12 cellular contexts compared by ENCODE assay signal in genomic region chr17:67836205-67836987, GRCh38. TPM values are rescaled to one million over a fixed set of nuclear protein-coding genes. Genes with fewer than 3 reads are reported as not detected.
DNase-seq lines count a peak whose midpoint lies in the region; ATAC-seq, FAIRE-seq and TF ChIP-seq lines count a peak whose summit lies in the region.
"Had no signal": no experiment of that assay in that cellular context is flagged by ENCODE, and none has a peak within 500 bp of the region (broad histone marks: within the 10 kb centered on the region; RNA-seq: fewer than 3 reads in every experiment).

No MANE protein-coding gene starts in this region.

- CTCF ChIA-PET in CD4-positive, alpha-beta memory T cell (lab: Charles Lee; ENCODE audit: partially characterized antibody): interaction anchor here (0.9 kb wide), 1 partner anchor 12 kb away, joined by 3 read pairs; the partner anchor contains the start of gene BPTF
- CTCF ChIA-PET in K562 (lab: Yijun Ruan, JAX; ENCODE audit: low intra/inter-chr PET ratio): no interaction called here

- no peak for TF ChIP-seq EP300 in K562 (IDR thresholded peaks at IDR 0.05; ENCODE audit: low read length)

- no peaks in the 10 kb centered on the region; the same call in 1 of the 2 replicates for H4K20me1 ChIP-seq in K562 (replicated peaks; ENCODE audit: control insufficient read depth, insufficient read depth, low read length)

- no peaks in the 10 kb centered on the region for H3K27me3 Mint-ChIP-seq in CD4-positive, alpha-beta memory T cell
- H3K27me3 Mint-ChIP-seq in nephron progenitor cell (ENCODE audit: low read depth, poor library complexity): no peaks in the 10 kb centered on the region

- H3K4me2 ChIP-seq in K562 (ENCODE audit: insufficient read depth, low read length): no peak overlapping the region

- H3K36me3 ChIP-seq in CD4-positive, alpha-beta memory T cell (ENCODE audit: insufficient read depth, low read length): no peaks in the 10 kb centered on the region
- H3K36me3 ChIP-seq in K562 (ENCODE audit: control insufficient read depth, insufficient read depth, low read length) (peaks cover 2% of the 10 kb centered on the region; the same call in 1 of the 3 replicates), tibial artery (no peaks in the 10 kb centered on the region)

- TF ChIP-seq CTCF in K562 (IDR thresholded peaks at IDR 0.05 in 2 of 3, conservative IDR thresholded peaks at IDR 0.05 in 1 of 3; ENCODE audit: insufficient read depth in 2 of 3, low read depth in 1 of 3, low read length in 3 of 3) (no peak), nephron progenitor cell (IDR thresholded peaks at IDR 0.05) (no peak), tibial artery (IDR thresholded peaks at IDR 0.05) (no peak)

- POLR2A ChIA-PET in CD4-positive, alpha-beta memory T cell (lab: Charles Lee; ENCODE audit: partially characterized antibody): no interaction called here
- POLR2A ChIA-PET in K562 (lab: Yijun Ruan, JAX): interaction anchor here (2.2 kb wide), 1 partner anchor 9 kb away, joined by 9 read pairs; no protein-coding TSS in a partner anchor

- H3K4me1 ChIP-seq in CD4-positive, alpha-beta memory T cell (ENCODE audit: insufficient read depth, low read length): peaks cover 79% of the 10 kb centered on the region
- H3K4me1 ChIP-seq in K562 (replicated peaks in 1 of 2; ENCODE audit: control insufficient read depth in 2 of 2, insufficient read depth in 2 of 2, low read length in 2 of 2) (no peaks in the 10 kb centered on the region; a peak in 1 of 5 replicates), tibial artery (peaks cover 0 to 52% (median 4%) of the 10 kb centered on the region in 4 donors)

- intact Hi-C loops in CD4-positive, alpha-beta memory T cell (cut with micrococcal nuclease): no loop called here
- intact Hi-C loops in K562 (cut with micrococcal nuclease): loop anchor here (10.0 kb wide), 1 partner anchor 178 kb away; no protein-coding TSS in a partner anchor
- intact Hi-C loops in tibial artery (cut with DNase I; ENCODE audit: low total_unique reads): no loop called here

- 62% methylated on average over 4 of the region's 4 CpGs for WGBS in K562 (ENCODE audit: insufficient coverage, low coverage, missing lambda C conversion rate)

- H3K4me1 Mint-ChIP-seq in CD4-positive, alpha-beta memory T cell: peaks cover 51 to 76% (median 64%) of the 10 kb centered on the region in 4 donors
- peaks cover 3% of the 10 kb centered on the region for H3K4me1 Mint-ChIP-seq in nephron progenitor cell

- H3K9me3 ChIP-seq in CD4-positive, alpha-beta memory T cell (ENCODE audit: control insufficient read depth in 1 of 2, low read length in 2 of 2): no peaks in the 10 kb centered on the region
- H3K9me3 ChIP-seq in K562 (replicated peaks; ENCODE audit: control insufficient read depth, insufficient read depth, low read depth, low read length) (no peaks in the 10 kb centered on the region), tibial artery (no peaks in the 10 kb centered on the region)

- H3K27ac Mint-ChIP-seq in CD4-positive, alpha-beta memory T cell: peak overlapping the region in 5 of 7 donors; percentile 16 to 70 (median 53)
- H3K27ac Mint-ChIP-seq in nephron progenitor cell: peak overlapping the region; percentile 87

- H3K27me3 ChIP-seq in CD4-positive, alpha-beta memory T cell (ENCODE audit: insufficient read depth, low read length): no peaks in the 10 kb centered on the region
- H3K27me3 ChIP-seq in K562 (ENCODE audit: control insufficient read depth in 2 of 2, insufficient read depth in 2 of 2, low read length in 2 of 2) (no peaks in the 10 kb centered on the region), tibial artery (no peaks in the 10 kb centered on the region)

- no peak overlapping the region for H3K9ac ChIP-seq in K562 (ENCODE audit: insufficient read depth in 1 of 2, low read depth in 2 of 2, low read length in 2 of 2)

- ATAC-seq in HG02610 (IDR thresholded peaks at IDR 0.05; ENCODE audit: unreplicated experiment) (peak; percentile 60), K562 (no peak), GM18861 (IDR thresholded peaks at IDR 0.05; ENCODE audit: unreplicated experiment) (no peak)

- H2AFZ ChIP-seq in K562 (ENCODE audit: low read depth, low read length): no peak overlapping the region

- H3K4me3 Mint-ChIP-seq in CD4-positive, alpha-beta memory T cell: peak overlapping the region in 7 of 8 donors; percentile 33 to 62 (median 47)
- no peak overlapping the region for H3K4me3 Mint-ChIP-seq in nephron progenitor cell

- H3K4me3 ChIP-seq in CD4-positive, alpha-beta memory T cell (ENCODE audit: low read length in 2 of 2): no peak overlapping the region
- H3K4me3 ChIP-seq in K562 (no peak overlapping the region), tibial artery (no peak overlapping the region)

- TF ChIP-seq POLR2A in K562 (conservative IDR thresholded peaks at IDR 0.05): no peak

- no peak for TF ChIP-seq RAD21 in K562 (CRISPR knock-in tag; conservative IDR thresholded peaks at IDR 0.05 in 1 of 2, IDR thresholded peaks at IDR 0.05 in 1 of 2)

- TSS peak; percentile 11 for BruUV-seq in K562 (replicated peaks; lab: Mats Ljungman, UMichigan)

- DNase-seq in CD4-positive, alpha-beta memory T cell: no peak
- DNase-seq in K562 (ENCODE audit: extremely low read depth in 1 of 4, low spot score in 3 of 4) (no peak), nephron progenitor cell (no peak), tibial artery (no peak), cerebellar nuclear complex (lab: John Stamatoyannopoulos, UW) (no peak)
- DNase-seq: anterior cingulate cortex; DMS79 treated with DMSO at 0.1 percent for 48 hours; KG1; NCI-H345; stimulated activated CD4-positive, alpha-beta T cell treated with anti-CD3 and anti-CD28 coated beads, Interleukin-4, amount 100 ng/mL, for 24 hours had no signal

- no peak overlapping the region for H3K27ac ChIP-seq in CD4-positive, alpha-beta memory T cell (ENCODE audit: low read depth, low read length)
- no peak overlapping the region for H3K27ac ChIP-seq in K562 (ENCODE audit: extremely low read depth, low read depth, low read length)
- H3K27ac ChIP-seq in tibial artery: no peak overlapping the region

- FAIRE-seq in K562 (lab: Jason Lieb, UNC): no peak

- H3K79me2 ChIP-seq in K562 (ENCODE audit: control insufficient read depth, insufficient read depth, low read length): peaks cover 91% of the 10 kb centered on the region

- peaks cover 0 to 8% of the 10 kb centered on the region in 2 donors for H3K36me3 Mint-ChIP-seq in CD4-positive, alpha-beta memory T cell
- H3K36me3 Mint-ChIP-seq in nephron progenitor cell (ENCODE audit: low read depth): peaks cover 56% of the 10 kb centered on the region

- no peaks in the 10 kb centered on the region for H3K9me3 Mint-ChIP-seq in CD4-positive, alpha-beta memory T cell
- no peaks in the 10 kb centered on the region for H3K9me3 Mint-ChIP-seq in nephron progenitor cell

- in situ Hi-C loops in K562 (cut with MboI): no loop called here

- no peaks in the 10 kb centered on the region for H3K9me1 ChIP-seq in K562 (ENCODE audit: control insufficient read depth, insufficient read depth, low read length)

TF ChIP-seq in K562, 482 proteins besides CTCF, POLR2A, EP300 and RAD21 (continues in another document):
- TF ChIP-seq ETS1 (conservative IDR thresholded peaks at IDR 0.05; ENCODE audit: control insufficient read depth, low read depth, low read length) (no peak), GATAD2B (IDR thresholded peaks at IDR 0.05; ENCODE audit: borderline replicate concordance) (no peak), EGR1 (conservative IDR thresholded peaks at IDR 0.05) (no peak), KAT2B (IDR thresholded peaks at IDR 0.05; ENCODE audit: low read depth, low read length) (no peak), ZNF707 (CRISPR knock-in tag; conservative IDR thresholded peaks at IDR 0.05) (no peak)

RNA-seq across cellular contexts. Expression of gene BPTF, which starts 11.1 kb away (rescaled TPM):
- 100 to 1,000 TPM; 182 to 187 TPM for total RNA-seq in CD4-positive, alpha-beta memory T cell
- polyA plus RNA-seq in CD4-positive, alpha-beta memory T cell: 10 to 100 TPM in 1 of 2 donors, 1 to 10 TPM in 1; 2.4 to 29.6 TPM
- 100 and 315 TPM in 2 replicates for total RNA-seq in K562 (2011; cell fraction: chromatin; rRNA removed; ENCODE audit: low replicate concordance)
- total RNA-seq in K562 (2011; cell fraction: nucleolus; rRNA removed): 41.5 and 54.1 TPM in 2 replicates
- 81.4 and 104 TPM in 2 replicates for total RNA-seq in K562 (2011; cell fraction: nucleoplasm; rRNA removed)
- total RNA-seq in K562 (2014; rRNA removed) (21.8 and 26.7 TPM in 2 replicates), K562 (2014; rRNA removed; fragmentation: Illumina TruSeq; extraction: Trizol) (37.8 TPM in 2 replicates), K562 (2015; rRNA removed; fragmentation: Illumina TruSeq; extraction: Trizol) (41.6 and 43.7 TPM in 2 replicates), K562 (2021) (42.1 and 52.1 TPM in 2 replicates)
- polyA plus RNA-seq in K562 (2011; rRNA removed) (26.9 and 34.7 TPM in 2 replicates), K562 (2014; fragmentation: Illumina TruSeq; extraction: Trizol) (39.4 and 45.7 TPM in 2 replicates), K562 (2014; fragmentation: Nextera tagmentation; extraction: Ambion mirVana) (10 to 100 TPM; 12.5 to 25.3 TPM), K562 (2014; rRNA removed) (16.6 and 20.5 TPM in 2 replicates)
- polyA plus RNA-seq in K562 (2011; cell fraction: cytosol; rRNA removed): 20.2 and 24.6 TPM in 2 replicates
- 46.2 and 52.3 TPM in 2 replicates for polyA plus RNA-seq in K562 (2011; cell fraction: nucleus; rRNA removed)
- polyA plus RNA-seq in K562 (2012): 35.9 and 38.8 TPM in 2 replicates
- polyA minus RNA-seq in K562 (2011; rRNA and poly(A)+ RNA removed): 112 and 118 TPM in 2 replicates
- polyA minus RNA-seq in K562 (2011; cell fraction: cytosol; rRNA and poly(A)+ RNA removed): 36.4 and 37.0 TPM in 2 replicates
- 30.4 and 53.4 TPM in 2 replicates for polyA minus RNA-seq in K562 (2011; cell fraction: nucleus; rRNA and poly(A)+ RNA removed)
